ENCODE assay signal across 8 cellular contexts in genomic region chr17:29389994-29390855, GRCh38. TPM values are rescaled to one million over a fixed set of nuclear protein-coding genes. Genes with fewer than 3 reads are reported as not detected.
DNase-seq lines count a peak whose midpoint lies in the region; ATAC-seq and TF ChIP-seq lines count a peak whose summit lies in the region.

Gene TAOK1, plus strand, starts transcription at chr17:29390363. Its CDS starts 61,186 bp downstream, at chr17:29451549.

- no peaks in the 10 kb centered on the region for H3K79me1 ChIP-seq in mesendoderm (ENCODE audit: low read length)

- H3K4me1 ChIP-seq in OCI-LY1 (ENCODE audit: insufficient read depth, low read length, severe bottlenecking) (peaks cover 34% of the 10 kb centered on the region), endodermal cell (ENCODE audit: control insufficient read depth, insufficient read depth, low read length) (peaks cover 6% of the 10 kb centered on the region), mesendoderm (ENCODE audit: control insufficient read depth, low read depth, low read length) (no peaks in the 10 kb centered on the region)

- H3K9me3 ChIP-seq in OCI-LY1 (ENCODE audit: low read length), result no peaks in the 10 kb centered on the region
- no peaks in the 10 kb centered on the region for H3K9me3 ChIP-seq in endodermal cell (ENCODE audit: control insufficient read depth, low read length)

- no peak within 1 kb of the TSS for H4K8ac ChIP-seq in mesendoderm (ENCODE audit: low read depth, low read length)

- H2AK5ac ChIP-seq in mesendoderm (ENCODE audit: low read length), result peak within 1 kb of the TSS; percentile 14

- H3K4ac ChIP-seq in mesendoderm (ENCODE audit: low read depth, low read length), result peak within 1 kb of the TSS; percentile 66

- H3K36me3 Mint-ChIP-seq in endodermal cell (ENCODE audit: low read depth), result peaks cover 15% of the 10 kb centered on the region

- peak; percentile 97 for DNase-seq in COR-L47 (lab: John Stamatoyannopoulos, UW)
- peak; percentile 97 for DNase-seq in HuH-7 (ENCODE audit: low spot score)
- DNase-seq in activated CD8-positive, alpha-beta memory T cell treated with anti-CD3 and anti-CD28 coated beads, Interleukin-2, amount 50 U/mL, for 24 hours (ENCODE audit: extremely low read depth), result peak; percentile 95
- peak; percentile 100 for DNase-seq in endodermal cell
- DNase-seq in mesendoderm, result peak; percentile 99
- peak; percentile 93 for DNase-seq in stimulated activated CD8-positive, alpha-beta memory T cell treated with anti-CD3 and anti-CD28 coated beads, Interleukin-12 subunit alpha, Interleukin-12 subunit beta, amount 100 ng/mL, for 4 hours (ENCODE audit: low read depth)

- H3K9me2 ChIP-seq in OCI-LY1 (ENCODE audit: low read depth, low read length), result no peaks in the 10 kb centered on the region

- peaks cover 45% of the 10 kb centered on the region for H3K79me2 ChIP-seq in OCI-LY1 (ENCODE audit: insufficient read depth, low read length)
- peaks cover 39% of the 10 kb centered on the region for H3K79me2 ChIP-seq in mesendoderm (ENCODE audit: control insufficient read depth, insufficient read depth, low read length)

- H3K36me3 ChIP-seq in OCI-LY1 (ENCODE audit: insufficient read depth, low read length), result no peaks in the 10 kb centered on the region
- H3K36me3 ChIP-seq in endodermal cell (ENCODE audit: control insufficient read depth, insufficient read depth, low read length), result peaks cover 5% of the 10 kb centered on the region
- no peaks in the 10 kb centered on the region for H3K36me3 ChIP-seq in mesendoderm (ENCODE audit: control insufficient read depth, insufficient read depth, low read length)

- peak within 1 kb of the TSS; percentile 99 for H3K56ac ChIP-seq in mesendoderm (ENCODE audit: low read length)

- H2BK120ac ChIP-seq in mesendoderm (ENCODE audit: low read depth, low read length), result peak within 1 kb of the TSS; percentile 4

- H3F3A ChIP-seq in OCI-LY1 (ENCODE audit: insufficient read depth, low read length), result no peaks in the 10 kb centered on the region

- WGBS in endodermal cell (ENCODE audit: insufficient coverage in 1 of 2, insufficient read length in 1 of 2), 2 experiments, result 1 to 5% methylated on average over 12 to 67 of the region's 88 CpGs
- WGBS in mesendoderm (ENCODE audit: extremely low coverage, insufficient coverage, low lambda C conversion rate), result no CpG with 5 or more reads among the region's 88 CpGs

- H3K18ac ChIP-seq in mesendoderm (ENCODE audit: low read length), result peak within 1 kb of the TSS; percentile 88

- H3K9ac ChIP-seq in OCI-LY1 (ENCODE audit: low read length) (peak within 1 kb of the TSS; percentile 80), endodermal cell (ENCODE audit: extremely low read depth, low read length, poor library complexity, severe bottlenecking) (peak within 1 kb of the TSS; percentile 85), mesendoderm (ENCODE audit: low read length) (peak within 1 kb of the TSS; percentile 95)

- H3K23ac ChIP-seq in mesendoderm (ENCODE audit: low read length), result peak within 1 kb of the TSS; percentile 80

- ATAC-seq in GM21390 (IDR thresholded peaks at IDR 0.05; ENCODE audit: unreplicated experiment), result peak; percentile 80

- no peaks in the 10 kb centered on the region for H3K27me3 ChIP-seq in OCI-LY1 (ENCODE audit: insufficient read depth, low read length)
- no peaks in the 10 kb centered on the region for H3K27me3 ChIP-seq in endodermal cell (ENCODE audit: control insufficient read depth, insufficient read depth, low read length, poor library complexity, severe bottlenecking)
- no peaks in the 10 kb centered on the region for H3K27me3 ChIP-seq in mesendoderm (ENCODE audit: insufficient read depth, low read length, poor library complexity)

- H3K4me1 Mint-ChIP-seq in endodermal cell, result peaks cover 26% of the 10 kb centered on the region

- H3K4me3 ChIP-seq in OCI-LY1 (ENCODE audit: low read depth, low read length, poor library complexity, severe bottlenecking) (peak within 1 kb of the TSS; percentile 72), endodermal cell (ENCODE audit: low read length) (peak within 1 kb of the TSS; percentile 96), mesendoderm (ENCODE audit: low read length) (peak within 1 kb of the TSS; percentile 99)

- no peak within 1 kb of the TSS for H4K5ac ChIP-seq in mesendoderm (ENCODE audit: low read length)

- H3K4me3 Mint-ChIP-seq in endodermal cell, result peak within 1 kb of the TSS; percentile 95

- H3K9me3 Mint-ChIP-seq in endodermal cell, result no peaks in the 10 kb centered on the region

- H2BK5ac ChIP-seq in mesendoderm (ENCODE audit: low read length), result peak within 1 kb of the TSS; percentile 78

- H4K20me1 ChIP-seq in OCI-LY1 (ENCODE audit: insufficient read depth, low read length), result no peaks in the 10 kb centered on the region

- H3K27ac Mint-ChIP-seq in endodermal cell, result peak within 1 kb of the TSS; percentile 92

- peak within 1 kb of the TSS; percentile 42 for H2AFZ ChIP-seq in OCI-LY1 (ENCODE audit: low read length)

- peak within 1 kb of the TSS; percentile 99 for H3K4me2 ChIP-seq in OCI-LY1 (ENCODE audit: low read length)
- H3K4me2 ChIP-seq in mesendoderm (ENCODE audit: low read length), result peak within 1 kb of the TSS; percentile 95

- TF ChIP-seq CTCF in OCI-LY1 (IDR thresholded peaks at IDR 0.05; ENCODE audit: low read length) (no peak), endodermal cell (conservative IDR thresholded peaks at IDR 0.05) (no peak)

- no peak within 1 kb of the TSS for H2BK15ac ChIP-seq in mesendoderm (replicated peaks; ENCODE audit: low read depth)

- H3K27ac ChIP-seq in OCI-LY1 (ENCODE audit: low read depth, low read length, poor library complexity, severe bottlenecking), result peak within 1 kb of the TSS; percentile 55
- peak within 1 kb of the TSS; percentile 94 for H3K27ac ChIP-seq in endodermal cell (ENCODE audit: low read depth, low read length)
- peak within 1 kb of the TSS; percentile 85 for H3K27ac ChIP-seq in mesendoderm (ENCODE audit: low read depth, low read length)

- H3K27me3 Mint-ChIP-seq in endodermal cell (ENCODE audit: insufficient read depth), result no peaks in the 10 kb centered on the region

RNA-seq across cellular contexts. Expression of gene TAOK1, which starts in this region (rescaled TPM):
- total RNA-seq in endodermal cell, result 100 to 1,000 TPM in 1 of 2 donors, 10 to 100 TPM in 1; 95.9 to 102 TPM
- polyA plus RNA-seq in endodermal cell (2013, experiment 1 of 2), result 33.4 TPM
- 36.4 TPM for polyA plus RNA-seq in endodermal cell (2013, experiment 2 of 2)
- polyA plus RNA-seq in mesendoderm (2013, experiment 1 of 2), result 21.1 TPM
- 21.2 TPM for polyA plus RNA-seq in mesendoderm (2013, experiment 2 of 2)

Comparison
In these comparisons a context has a peak if more than half of its experiments do, and no peak if none do; other contexts are left out.
1. Peak in every context shown above with its lines: DNase-seq, ATAC-seq, H3K4me3 ChIP-seq and H3K27ac ChIP-seq.